ENCODE assay signal across 19 cellular contexts in genomic region chr2:181782630-181783029, GRCh38.
"Had no signal": no experiment of that assay in that cellular context is flagged by ENCODE, and none has a peak within 500 bp of the region (broad histone marks: within the 10 kb centered on the region; RNA-seq: fewer than 3 reads in every experiment).

No MANE protein-coding gene starts in this region.

- H3K4me3 ChIP-seq: ovary, psoas muscle, suprapubic skin, transverse colon had no signal

- FAIRE-seq: astrocyte, kidney had no signal

- ATAC-seq: activated T-cell treated with anti-CD3 and anti-CD28 coated beads, Interleukin-2, amount 50 U/mL, for 72 hours; left lobe of liver; psoas muscle had no signal

- H3K36me3 Mint-ChIP-seq: activated naive CD4-positive, alpha-beta T cell treated with anti-CD3 and anti-CD28 coated beads, Interleukin-2, amount 50 U/mL, for 24 hours had no signal

- H3K4me3 Mint-ChIP-seq: activated naive CD4-positive, alpha-beta T cell treated with anti-CD3 and anti-CD28 coated beads, Interleukin-2, amount 50 U/mL, for 24 hours; activated T-cell treated with anti-CD3 and anti-CD28 coated beads, Interleukin-2, amount 50 U/mL, for 72 hours; stimulated activated naive CD8-positive, alpha-beta T cell treated with anti-CD3 and anti-CD28 coated beads, Interleukin-15, Interleukin-2, amounts not matched to agents 100 ng/mL and 50 ng/mL, for 24 hours had no signal

- H3K9me3 ChIP-seq: ovary, psoas muscle, suprapubic skin, transverse colon had no signal

- H3K9me3 Mint-ChIP-seq: activated naive CD4-positive, alpha-beta T cell treated with anti-CD3 and anti-CD28 coated beads, Interleukin-2, amount 50 U/mL, for 24 hours; activated T-cell treated with anti-CD3 and anti-CD28 coated beads, Interleukin-2, amount 50 U/mL, for 72 hours; stimulated activated naive CD8-positive, alpha-beta T cell treated with anti-CD3 and anti-CD28 coated beads, Interleukin-15, Interleukin-2, amounts not matched to agents 100 ng/mL and 50 ng/mL, for 24 hours had no signal

- H3K36me3 ChIP-seq: ovary, suprapubic skin, transverse colon had no signal

- H3K27ac Mint-ChIP-seq: activated naive CD4-positive, alpha-beta T cell treated with anti-CD3 and anti-CD28 coated beads, Interleukin-2, amount 50 U/mL, for 24 hours; activated T-cell treated with anti-CD3 and anti-CD28 coated beads, Interleukin-2, amount 50 U/mL, for 72 hours; stimulated activated naive CD8-positive, alpha-beta T cell treated with anti-CD3 and anti-CD28 coated beads, Interleukin-15, Interleukin-2, amounts not matched to agents 100 ng/mL and 50 ng/mL, for 24 hours had no signal

- H3K27ac ChIP-seq: ovary, psoas muscle, suprapubic skin, transverse colon, VCaP had no signal

- H3K4me1 Mint-ChIP-seq: activated naive CD4-positive, alpha-beta T cell treated with anti-CD3 and anti-CD28 coated beads, Interleukin-2, amount 50 U/mL, for 24 hours had no signal

- H3K4me1 ChIP-seq: psoas muscle had no signal

- H3K27me3 Mint-ChIP-seq: activated naive CD4-positive, alpha-beta T cell treated with anti-CD3 and anti-CD28 coated beads, Interleukin-2, amount 50 U/mL, for 24 hours had no signal

- DNase-seq: activated CD4-positive, CD25-positive, alpha-beta regulatory T cell treated with anti-CD3 and anti-CD28 coated beads, Interleukin-2, amount 50 U/mL, for 72 hours; activated CD8-positive, alpha-beta memory T cell treated with anti-CD3 and anti-CD28 coated beads for 24 hours; activated gamma-delta T cell; activated T-cell treated with anti-CD3 and anti-CD28 coated beads, Interleukin-2, amount 50 U/mL, for 72 hours; foreskin melanocyte; glutamatergic neuron; hypothalamus; kidney; ovary; psoas muscle; right cardiac atrium; T-helper 2 cell; transverse colon had no signal

- H3K27me3 ChIP-seq: ovary, suprapubic skin, transverse colon had no signal
